29 cellular contexts compared by ENCODE assay signal in genomic region chr14:94038921-94039629, GRCh38. TPM values are rescaled to one million over a fixed set of nuclear protein-coding genes. Genes with fewer than 3 reads are reported as not detected.
"Had no signal": no experiment of that assay in that cellular context is flagged by ENCODE, and none has a peak within 500 bp of the region (broad histone marks: within the 10 kb centered on the region; RNA-seq: fewer than 3 reads in every experiment).

No MANE protein-coding gene starts in this region.

- H3K27me3 Mint-ChIP-seq: stimulated activated naive CD8-positive, alpha-beta T cell treated with anti-CD3 and anti-CD28 coated beads, Interleukin-15, Interleukin-2, amounts not matched to agents 100 ng/mL and 50 ng/mL, for 24 hours had no signal

- H3K36me3 ChIP-seq: colonic mucosa, gastrocnemius medialis, ovary, thoracic aorta, uterus had no signal

- H3K9me3 Mint-ChIP-seq: dendritic cell treated with granulocyte-macrophage colony-stimulating factor and Interleukin-4, amounts not matched to agents 40 ng/mL and 50 ng/mL, for 4 days; memory B cell; natural killer cell; stimulated activated naive B cell treated with anti-CD40 and anti-IgM and Interleukin-4, amounts not matched to agents 10 μg/mL and 1 μg/mL and 100 μg/mL, for 72 hours; stimulated activated naive CD8-positive, alpha-beta T cell treated with anti-CD3 and anti-CD28 coated beads, Interleukin-15, Interleukin-2, amounts not matched to agents 100 ng/mL and 50 ng/mL, for 24 hours had no signal

- H3K9me3 ChIP-seq: colonic mucosa, gastrocnemius medialis, ovary, sigmoid colon, thoracic aorta, tibial nerve, upper lobe of left lung, uterus had no signal

- H3K4me3 Mint-ChIP-seq: dendritic cell treated with granulocyte-macrophage colony-stimulating factor and Interleukin-4, amounts not matched to agents 40 ng/mL and 50 ng/mL, for 4 days; endodermal cell; memory B cell; natural killer cell; stimulated activated naive B cell treated with anti-CD40 and anti-IgM and Interleukin-4, amounts not matched to agents 10 μg/mL and 1 μg/mL and 100 μg/mL, for 72 hours; stimulated activated naive CD8-positive, alpha-beta T cell treated with anti-CD3 and anti-CD28 coated beads, Interleukin-15, Interleukin-2, amounts not matched to agents 100 ng/mL and 50 ng/mL, for 24 hours had no signal

- DNase-seq: colonic mucosa; effector CD8-positive, alpha-beta T cell; endodermal cell; foreskin fibroblast; gastrocnemius medialis; head of caudate nucleus; kidney; natural killer cell; occipital lobe; ovary; sigmoid colon; stimulated activated CD4-positive, alpha-beta T cell treated with anti-CD3 and anti-CD28 coated beads, Interleukin-4, amount 100 ng/mL, for 4 hours; stimulated activated naive B cell treated with anti-CD40 and anti-IgM and Interleukin-4, amounts not matched to agents 10 μg/mL and 1 μg/mL and 100 μg/mL, for 72 hours; upper lobe of left lung; uterus had no signal

- H3K36me3 Mint-ChIP-seq: memory B cell, natural killer cell had no signal

- H3K27me3 ChIP-seq: colonic mucosa, gastrocnemius medialis, ovary, sigmoid colon, tibial nerve, upper lobe of left lung, uterus had no signal

- H3K4me3 ChIP-seq: colonic mucosa, gastrocnemius medialis, lung, ovary, sigmoid colon, thoracic aorta, tibial nerve, upper lobe of left lung, uterus had no signal

- H3K4me1 ChIP-seq: colonic mucosa, uterus had no signal

- H3K27ac Mint-ChIP-seq: dendritic cell treated with granulocyte-macrophage colony-stimulating factor and Interleukin-4, amounts not matched to agents 40 ng/mL and 50 ng/mL, for 4 days; endodermal cell; memory B cell; natural killer cell; stimulated activated naive B cell treated with anti-CD40 and anti-IgM and Interleukin-4, amounts not matched to agents 10 μg/mL and 1 μg/mL and 100 μg/mL, for 72 hours; stimulated activated naive CD8-positive, alpha-beta T cell treated with anti-CD3 and anti-CD28 coated beads, Interleukin-15, Interleukin-2, amounts not matched to agents 100 ng/mL and 50 ng/mL, for 24 hours had no signal

- H3K27ac ChIP-seq: colonic mucosa, epithelial cell of prostate, gastrocnemius medialis, ovary, sigmoid colon, thoracic aorta, tibial nerve, upper lobe of left lung, uterus had no signal

- ATAC-seq: esophagus mucosa; gastrocnemius medialis; left lobe of liver; natural killer cell; stimulated activated naive B cell treated with anti-CD40 and anti-IgM and Interleukin-4, amounts not matched to agents 10 μg/mL and 1 μg/mL and 100 μg/mL, for 72 hours had no signal

RNA-seq across cellular contexts. Expression of gene CCDC197, which starts 42.0 kb away (rescaled TPM):
- total RNA-seq: colonic mucosa, endodermal cell, esophagus mucosa, glomerular endothelial cell, kidney, left lobe of liver, liver, lung, mononuclear cell, natural killer cell, occipital lobe, ovary, sigmoid colon, skeletal muscle tissue, thoracic aorta, tibial nerve, upper lobe of left lung, uterus had no signal
- polyA plus RNA-seq: liver, lung, neural cell, ovary, sigmoid colon had no signal
